In the genomic region with DNA sequence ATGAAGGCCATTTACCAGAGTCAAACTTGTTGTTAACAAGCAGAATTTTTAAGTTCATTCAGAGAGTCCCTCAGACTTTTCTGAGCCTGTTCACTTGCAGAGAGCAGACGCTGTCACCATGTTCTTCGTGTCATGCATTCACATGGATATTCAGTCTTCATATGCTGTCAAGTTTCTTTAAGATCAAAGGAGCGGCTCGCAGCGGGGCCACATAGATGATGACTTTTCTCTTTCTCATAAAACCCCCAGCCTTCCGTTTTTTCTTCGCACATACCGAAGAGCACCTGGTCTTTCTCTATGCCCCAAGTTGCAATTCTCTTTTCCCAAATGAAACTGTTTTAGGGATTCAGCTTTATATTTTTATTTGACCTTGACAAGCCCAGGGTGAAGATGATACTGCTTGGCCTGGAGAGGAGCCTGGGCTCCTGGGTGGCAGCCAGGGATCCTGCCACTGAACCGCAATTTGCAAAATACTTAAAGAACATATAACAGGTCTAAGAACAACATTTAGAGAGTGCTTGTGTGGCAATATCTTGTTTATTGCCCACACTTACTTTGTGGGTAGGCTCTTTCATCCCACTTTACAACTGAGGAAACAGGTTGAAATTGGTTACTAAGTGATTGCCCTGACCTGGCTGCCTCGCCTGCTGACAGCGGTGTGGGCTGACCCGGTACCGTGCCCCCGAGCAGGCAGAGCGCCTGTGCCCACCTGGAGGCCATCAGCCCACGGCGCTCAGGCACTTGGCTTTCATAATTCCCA, we compare ENCODE assay signal across 1 cellular context.
TF ChIP-seq lines count a peak whose summit lies in the region.

No MANE protein-coding gene starts in this region.

TF ChIP-seq in endothelial cell of umbilical vein, 7 proteins besides CTCF, POLR2A, EP300 and RAD21:
- TF ChIP-seq MYC (IDR thresholded peaks at IDR 0.05; ENCODE audit: low read depth, low read length) (no peak), FOS (IDR thresholded peaks at IDR 0.05; ENCODE audit: borderline replicate concordance, insufficient read depth, low read length) (no peak), EZH2 (IDR thresholded peaks at IDR 0.05; ENCODE audit: borderline replicate concordance, low read depth, low read length, severe bottlenecking) (no peak), GATA2 (IDR thresholded peaks at IDR 0.05; ENCODE audit: insufficient read depth, insufficient read length, low read depth, low read length) (no peak), MAX (IDR thresholded peaks at IDR 0.05; ENCODE audit: insufficient read depth, insufficient read length) (no peak), JUN (IDR thresholded peaks at IDR 0.05; ENCODE audit: borderline replicate concordance, insufficient read depth, insufficient read length, low read depth) (no peak), POLR2AphosphoS5 (IDR thresholded peaks at IDR 0.05; ENCODE audit: insufficient read depth, low read depth, low read length) (no peak)
